38 cellular contexts compared by ENCODE assay signal in genomic region chr5:177288191-177288590, GRCh38.
"Had no signal": no experiment of that assay in that cellular context is flagged by ENCODE, and none has a peak within 500 bp of the region (broad histone marks: within the 10 kb centered on the region; RNA-seq: fewer than 3 reads in every experiment).

No MANE protein-coding gene starts in this region.

- H3K4me1 Mint-ChIP-seq: activated naive CD8-positive, alpha-beta T cell treated with anti-CD3 and anti-CD28 coated beads for 36 hours; activated T-helper 17 cell treated with anti-CD3 and anti-CD28 coated beads, Interleukin-2, amount 50 U/mL, for 72 hours; brain; central memory CD8-positive, alpha-beta T cell had no signal

- DNase-seq: activated B cell treated with CpG ODN at 0.5 μM for 24 hours; activated CD4-positive, alpha-beta memory T cell treated with anti-CD3 and anti-CD28 coated beads for 36 hours; activated CD4-positive, alpha-beta T cell treated with anti-CD3 and anti-CD28 coated beads for 4 hours; activated CD4-positive, alpha-beta T cell treated with anti-CD3 and anti-CD28 coated beads, Interleukin-2, amount 10 ng/mL, durations not matched to agents 24 days and 14 days; activated CD4-positive, alpha-beta T cell treated with anti-CD3 and anti-CD28 coated beads, Interleukin-2, amount 50 U/mL, for 1 hour; activated CD4-positive, alpha-beta T cell treated with anti-CD3 and anti-CD28 coated beads, Interleukin-2, amount 50 U/mL, for 4 hours; activated CD4-positive, CD25-positive, alpha-beta regulatory T cell treated with anti-CD3 and anti-CD28 coated beads, Interleukin-2, amount 50 U/mL, for 72 hours; activated CD8-positive, alpha-beta memory T cell treated with anti-CD3 and anti-CD28 coated beads, Interleukin-2, amount 50 U/mL, for 4 hours; activated CD8-positive, alpha-beta T cell treated with anti-CD3 and anti-CD28 coated beads for 36 hours; activated effector memory CD4-positive, alpha-beta T cell treated with anti-CD3 and anti-CD28 coated beads, Interleukin-2, amount 50 U/mL, for 16 hours; activated gamma-delta T cell treated with Interleukin-2 at 50 U/mL for 16 hours; activated naive CD4-positive, alpha-beta T cell; activated naive CD4-positive, alpha-beta T cell treated with anti-CD3 and anti-CD28 coated beads for 36 hours; activated naive CD4-positive, alpha-beta T cell treated with anti-CD3 and anti-CD28 coated beads, Interleukin-2, amount 50 U/mL, for 16 hours; activated naive CD8-positive, alpha-beta T cell treated with anti-CD3 and anti-CD28 coated beads for 36 hours; activated T-cell treated with anti-CD3 and anti-CD28 coated beads for 4 hours; activated T-cell treated with anti-CD3 and anti-CD28 coated beads, Interleukin-2, amount 50 U/mL, for 1 hour; activated T-cell treated with anti-CD3 and anti-CD28 coated beads, Interleukin-2, amount 50 U/mL, for 4 hours; activated T-cell treated with anti-CD3 and anti-CD28 coated beads, Interleukin-2, amount 50 U/mL, for 72 hours; adrenal gland; amniotic stem cell; aorta; caudate nucleus; cerebellar nuclear complex; T-helper 2 cell; T-helper 9 cell had no signal

- ATAC-seq: activated CD8-positive, alpha-beta T cell treated with anti-CD3 and anti-CD28 coated beads for 36 hours; activated naive CD4-positive, alpha-beta T cell treated with anti-CD3 and anti-CD28 coated beads, Interleukin-2, amount 50 U/mL, for 72 hours; activated T-cell treated with anti-CD3 and anti-CD28 coated beads, Interleukin-2, amount 50 U/mL, for 4 hours; activated T-cell treated with anti-CD3 and anti-CD28 coated beads, Interleukin-2, amount 50 U/mL, for 72 hours; activated T-helper 17 cell treated with anti-CD3 and anti-CD28 coated beads, Interleukin-2, amount 50 U/mL, for 72 hours had no signal

- FAIRE-seq: astrocyte, bronchial epithelial cell, TTC549 had no signal

- H3K4me3 ChIP-seq: adrenal gland, cardiac muscle cell had no signal

- H3K9me3 Mint-ChIP-seq: activated B cell treated with CpG ODN at 0.5 μM for 24 hours; activated CD4-positive, alpha-beta memory T cell treated with anti-CD3 and anti-CD28 coated beads for 36 hours; activated CD4-positive, alpha-beta T cell treated with anti-CD3 and anti-CD28 coated beads, Interleukin-2, amount 10 ng/mL, durations not matched to agents 24 days and 14 days; activated CD8-positive, alpha-beta T cell treated with anti-CD3 and anti-CD28 coated beads for 36 hours; activated naive CD4-positive, alpha-beta T cell treated with anti-CD3 and anti-CD28 coated beads for 36 hours; activated naive CD4-positive, alpha-beta T cell treated with anti-CD3 and anti-CD28 coated beads, Interleukin-2, amount 50 U/mL, for 72 hours; activated naive CD8-positive, alpha-beta T cell treated with anti-CD3 and anti-CD28 coated beads for 36 hours; activated T-cell treated with anti-CD3 and anti-CD28 coated beads, Interleukin-2, amount 50 U/mL, for 4 hours; activated T-cell treated with anti-CD3 and anti-CD28 coated beads, Interleukin-2, amount 50 U/mL, for 72 hours; activated T-helper 1 cell treated with anti-CD3 and anti-CD28 coated beads, Interleukin-12 subunit alpha, Interleukin-12 subunit beta, Interleukin-2, Interleukin-4 antibody, amounts not matched to agents 30 ng/mL and 10 ng/mL and 1 ng/mL, durations not matched to agents 14 hours and 24 hours and 36 hours; activated T-helper 17 cell treated with anti-CD3 and anti-CD28 coated beads, Interleukin-2, amount 50 U/mL, for 72 hours; brain; central memory CD8-positive, alpha-beta T cell; T-helper 1 cell treated with Interleukin-12 subunit alpha and Interleukin-12 subunit beta and Interleukin-4 antibody, amounts not matched to agents 30 μg/mL and 1 μg/mL, for 36 hours; T-helper 2 cell treated with Interferon-gamma antibody and Interleukin-4, amounts not matched to agents 5 μg/mL and 100 μg/mL, for 36 hours had no signal

- H3K4me1 ChIP-seq: adrenal gland had no signal

- H3K27me3 Mint-ChIP-seq: activated B cell treated with CpG ODN at 0.5 μM for 24 hours; activated CD4-positive, alpha-beta memory T cell treated with anti-CD3 and anti-CD28 coated beads for 36 hours; activated CD4-positive, alpha-beta T cell treated with anti-CD3 and anti-CD28 coated beads, Interleukin-2, amount 10 ng/mL, durations not matched to agents 24 days and 14 days; activated CD8-positive, alpha-beta T cell treated with anti-CD3 and anti-CD28 coated beads for 36 hours; activated naive CD8-positive, alpha-beta T cell treated with anti-CD3 and anti-CD28 coated beads for 36 hours; activated T-helper 17 cell treated with anti-CD3 and anti-CD28 coated beads, Interleukin-2, amount 50 U/mL, for 72 hours; brain; central memory CD8-positive, alpha-beta T cell had no signal

- H3K27ac Mint-ChIP-seq: activated B cell treated with CpG ODN at 0.5 μM for 24 hours; activated CD4-positive, alpha-beta memory T cell treated with anti-CD3 and anti-CD28 coated beads for 36 hours; activated CD4-positive, alpha-beta T cell treated with anti-CD3 and anti-CD28 coated beads, Interleukin-2, amount 10 ng/mL, durations not matched to agents 24 days and 14 days; activated CD8-positive, alpha-beta T cell treated with anti-CD3 and anti-CD28 coated beads for 36 hours; activated naive CD4-positive, alpha-beta T cell treated with anti-CD3 and anti-CD28 coated beads for 36 hours; activated naive CD4-positive, alpha-beta T cell treated with anti-CD3 and anti-CD28 coated beads, Interleukin-2, amount 50 U/mL, for 72 hours; activated naive CD8-positive, alpha-beta T cell treated with anti-CD3 and anti-CD28 coated beads for 36 hours; activated T-cell treated with anti-CD3 and anti-CD28 coated beads, Interleukin-2, amount 50 U/mL, for 72 hours; activated T-helper 1 cell treated with anti-CD3 and anti-CD28 coated beads, Interleukin-12 subunit alpha, Interleukin-12 subunit beta, Interleukin-2, Interleukin-4 antibody, amounts not matched to agents 30 ng/mL and 10 ng/mL and 1 ng/mL, durations not matched to agents 14 hours and 24 hours and 36 hours; activated T-helper 17 cell treated with anti-CD3 and anti-CD28 coated beads, Interleukin-2, amount 50 U/mL, for 72 hours; brain; T-helper 1 cell treated with Interleukin-12 subunit alpha and Interleukin-12 subunit beta and Interleukin-4 antibody, amounts not matched to agents 30 μg/mL and 1 μg/mL, for 36 hours; T-helper 2 cell treated with Interferon-gamma antibody and Interleukin-4, amounts not matched to agents 5 μg/mL and 100 μg/mL, for 36 hours had no signal

- H3K4me3 Mint-ChIP-seq: activated B cell treated with CpG ODN at 0.5 μM for 24 hours; activated CD4-positive, alpha-beta memory T cell treated with anti-CD3 and anti-CD28 coated beads for 36 hours; activated CD4-positive, alpha-beta T cell treated with anti-CD3 and anti-CD28 coated beads, Interleukin-2, amount 10 ng/mL, durations not matched to agents 24 days and 14 days; activated CD8-positive, alpha-beta T cell treated with anti-CD3 and anti-CD28 coated beads for 36 hours; activated naive CD4-positive, alpha-beta T cell treated with anti-CD3 and anti-CD28 coated beads for 36 hours; activated naive CD8-positive, alpha-beta T cell treated with anti-CD3 and anti-CD28 coated beads for 36 hours; activated T-cell treated with anti-CD3 and anti-CD28 coated beads, Interleukin-2, amount 50 U/mL, for 4 hours; activated T-cell treated with anti-CD3 and anti-CD28 coated beads, Interleukin-2, amount 50 U/mL, for 72 hours; activated T-helper 1 cell treated with anti-CD3 and anti-CD28 coated beads, Interleukin-12 subunit alpha, Interleukin-12 subunit beta, Interleukin-2, Interleukin-4 antibody, amounts not matched to agents 30 ng/mL and 10 ng/mL and 1 ng/mL, durations not matched to agents 14 hours and 24 hours and 36 hours; activated T-helper 17 cell treated with anti-CD3 and anti-CD28 coated beads, Interleukin-2, amount 50 U/mL, for 72 hours; brain; central memory CD8-positive, alpha-beta T cell; T-helper 1 cell treated with Interleukin-12 subunit alpha and Interleukin-12 subunit beta and Interleukin-4 antibody, amounts not matched to agents 30 μg/mL and 1 μg/mL, for 36 hours; T-helper 2 cell treated with Interferon-gamma antibody and Interleukin-4, amounts not matched to agents 5 μg/mL and 100 μg/mL, for 36 hours had no signal

- H3K27ac ChIP-seq: adrenal gland, cardiac muscle cell, VCaP had no signal

- H3K9me3 ChIP-seq: adrenal gland had no signal

- H3K27me3 ChIP-seq: adrenal gland, cardiac muscle cell had no signal
